ENCODE assay signal across 7 cellular contexts in the genomic region with DNA sequence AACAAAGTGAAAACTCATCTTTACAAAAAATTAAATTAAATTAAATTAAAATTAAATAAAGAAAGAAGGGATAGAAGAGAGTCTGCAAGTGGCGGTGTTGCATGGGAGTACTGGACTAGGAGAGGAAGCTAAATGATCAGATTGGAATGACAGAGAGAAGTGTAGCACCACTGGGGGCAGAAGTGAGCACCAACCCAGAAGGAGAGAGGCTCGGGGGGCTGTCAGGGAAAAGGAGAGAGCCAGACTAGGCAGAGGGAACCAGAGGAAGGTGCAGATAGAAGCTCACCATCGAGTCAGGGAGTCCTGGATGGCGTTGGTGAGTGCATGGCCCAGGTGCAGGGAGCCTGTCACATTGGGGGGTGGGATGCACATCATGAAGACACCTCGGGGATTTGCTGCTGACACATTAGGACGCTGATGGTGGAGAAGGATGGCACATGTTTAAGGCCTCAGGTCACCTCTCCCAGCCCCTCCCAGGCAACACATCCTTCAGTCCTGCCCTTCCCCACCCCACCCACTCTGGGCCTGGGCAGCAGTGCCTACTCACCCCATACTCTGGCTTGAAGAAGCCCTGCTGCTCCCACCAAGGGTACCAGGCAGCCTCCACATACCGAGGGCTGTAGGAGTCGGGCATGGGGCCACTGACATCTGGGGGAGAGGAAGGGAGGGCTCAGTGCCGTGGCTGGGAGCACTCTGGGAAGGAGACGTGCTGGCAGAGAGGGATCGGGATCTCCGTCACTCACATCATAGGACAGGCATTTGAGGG. TPM values are rescaled to one million over a fixed set of nuclear protein-coding genes. Genes with fewer than 3 reads are reported as not detected.
DNase-seq lines count a peak whose midpoint lies in the region; ATAC-seq, FAIRE-seq and TF ChIP-seq lines count a peak whose summit lies in the region.

No MANE protein-coding gene starts in this region.

- no TSS peak for BruUV-seq in GM12878 (replicated peaks; lab: Mats Ljungman, UMichigan)

- no peak overlapping the region for H3K4me2 ChIP-seq in GM12878 (ENCODE audit: control insufficient read depth, insufficient read depth)

- no peak overlapping the region for H3K9ac ChIP-seq in GM12878 (ENCODE audit: control insufficient read depth, insufficient read depth, low read length)

- RAD21 ChIA-PET in GM12878 (lab: Charles Lee; ENCODE audit: unreplicated experiment) = interaction anchor here (1.0 to 3.9 kb wide), 6 partner anchors 14 to 62 kb away, joined by 3 to 22 read pairs (median 11); partner anchors contain the start of genes HSPA1B, LSM2, MSH5 and VWA7

- no peak for FAIRE-seq in GM12878 (lab: Jason Lieb, UNC)

- TF ChIP-seq POLR2A in GM12878 (IDR thresholded peaks at IDR 0.05; ENCODE audit: low read depth, low read length) = no peak; the same call in 1 of the 2 replicates
- no peak for TF ChIP-seq POLR2A in uterus (IDR thresholded peaks at IDR 0.05)

- H3K4me3 ChIP-seq in GM12878 (no peak overlapping the region), uterus (no peak overlapping the region)

- TF ChIP-seq CTCF in GM13977 (IDR thresholded peaks at IDR 0.05; ENCODE audit: extremely low read depth, insufficient read depth, missing control alignments) (peak; percentile 66), GM12878 (IDR thresholded peaks at IDR 0.05 in 2 of 3, conservative IDR thresholded peaks at IDR 0.05 in 1 of 3; ENCODE audit: control insufficient read depth in 2 of 3, extremely low read depth in 1 of 3, insufficient read depth in 1 of 3, low read depth in 3 of 3, low read length in 3 of 3) (peak; percentile 52 to 71 (median 68)), uterus (IDR thresholded peaks at IDR 0.05) (peak; percentile 37 to 61 (median 46))

- no peaks in the 10 kb centered on the region for H4K20me1 ChIP-seq in GM12878 (ENCODE audit: control insufficient read depth, insufficient read depth)

- peak; percentile 56 for DNase-seq in COLO829 (ENCODE audit: low spot score)
- peak; percentile 65 for DNase-seq in GM13977 (ENCODE audit: low spot score)
- DNase-seq in NCI-H82 (lab: John Stamatoyannopoulos, UW) = peak; percentile 86
- DNase-seq in GM12878 (ENCODE audit: low read depth, low spot score) = no peak
- peak; percentile 88 for DNase-seq in left kidney (ENCODE audit: low read depth, low spot score)
- peak; percentile 64 to 70 for DNase-seq in uterus

- H3K27ac ChIP-seq in GM12878 (ENCODE audit: control insufficient read depth, insufficient read depth) (no peak overlapping the region), uterus (peak overlapping the region; percentile 42 to 66)

- no peaks in the 10 kb centered on the region for H3K9me3 ChIP-seq in GM12878 (replicated peaks; ENCODE audit: control insufficient read depth, insufficient read depth, low read length)
- no peaks in the 10 kb centered on the region for H3K9me3 ChIP-seq in uterus

- 0 out of 2 replicates have a peak, but pooled peaks have one; percentile 9 for TF ChIP-seq RAD21 in GM12878 (IDR thresholded peaks at IDR 0.05; ENCODE audit: insufficient read depth, low read depth, low read length)

- in situ Hi-C loops in GM13977 (cut with MboI; ENCODE audit: low pct_unique_long_range_greater_than_20kb, low sequenced_read_pairs, unreplicated experiment) = no loop called here
- in situ Hi-C loops in GM12878 (cut with MboI) = no loop called here

- CTCF ChIA-PET in GM12878 (lab: Yijun Ruan, JAX) = interaction anchor here (0.5 to 4.3 kb wide), 23 partner anchors 7 to 131 kb away, joined by 3 to 41 read pairs (median 5); partner anchors contain the start of genes CLIC1, HSPA1A, HSPA1B and HSPA1L

- WGBS in GM12878 (ENCODE audit: insufficient coverage, insufficient replicate concordance, low lambda C conversion rate, missing lambda C conversion rate) = 74% methylated on average over 12 of the region's 12 CpGs

- intact Hi-C loops in GM12878 (cut with micrococcal nuclease; ENCODE audit: unreplicated experiment) (no loop called here), uterus (cut with DNase I; ENCODE audit: low total_unique reads) (loop anchor here (10.0 kb wide), 1 partner anchor 57 kb away; the partner anchor contains the start of gene CLIC1)

- H3K79me2 ChIP-seq in GM12878 (ENCODE audit: control insufficient read depth, insufficient read depth, low read length) = peaks cover 21% of the 10 kb centered on the region

- SMC1A ChIA-PET in GM12878 (lab: Charles Lee; ENCODE audit: uncharacterized antibody, unreplicated experiment) = interaction anchor here (0.6 to 2.9 kb wide), 7 partner anchors 15 to 53 kb away, joined by 3 to 11 read pairs (median 5); partner anchors contain the start of gene HSPA1L

- ATAC-seq in GM12878 (peak; percentile 18; the same call in 2 of the 3 replicates), HG02642 (IDR thresholded peaks at IDR 0.05; ENCODE audit: poor library complexity, unreplicated experiment) (no peak)

- no peak for TF ChIP-seq EP300 in GM12878 (IDR thresholded peaks at IDR 0.05; ENCODE audit: borderline replicate concordance in 1 of 2, control insufficient read depth in 1 of 2, low read depth in 2 of 2, low read length in 2 of 2)

- H2AFZ ChIP-seq in GM12878 (ENCODE audit: control insufficient read depth, low read depth, low read length) = no peak overlapping the region

- peaks cover 12% of the 10 kb centered on the region for H3K4me1 ChIP-seq in GM12878 (ENCODE audit: control insufficient read depth, insufficient read depth, low read length)
- H3K4me1 ChIP-seq in uterus = no peaks in the 10 kb centered on the region

- H3K27me3 ChIP-seq in GM12878 (replicated peaks in 1 of 2; ENCODE audit: control insufficient read depth in 2 of 2, insufficient read depth in 2 of 2, low read length in 1 of 2) (no peaks in the 10 kb centered on the region), uterus (no peaks in the 10 kb centered on the region)

- H3K36me3 ChIP-seq in GM12878 (ENCODE audit: control insufficient read depth in 2 of 2, insufficient read depth in 2 of 2, low read length in 1 of 2) (peaks cover 4 to 9% of the 10 kb centered on the region in 2 experiments; a peak in 3 of 4 replicates), uterus (no peaks in the 10 kb centered on the region)

- POLR2A ChIA-PET in GM12878 (lab: Charles Lee) = interaction anchor here (0.6 to 1.4 kb wide), 8 partner anchors 31 to 88 kb away, joined by 3 to 7 read pairs (median 3); partner anchors contain the start of genes ABHD16A, CLIC1 and HSPA1B

RNA-seq across cellular contexts. Expression of gene VARS1, which starts 4.0 kb away (rescaled TPM):
- 71.4 and 80.0 TPM in 2 replicates for total RNA-seq in GM12878 (2013; cell fraction: nucleolus; rRNA removed)
- total RNA-seq in GM12878 (2014; rRNA removed) (61.4 and 90.1 TPM in 2 replicates), GM12878 (2014; rRNA removed; fragmentation: Illumina TruSeq; extraction: Trizol) (63.8 and 69.1 TPM in 2 replicates), GM12878 (2021) (232 and 243 TPM in 2 replicates), uterus (100 to 1,000 TPM in 1 of 4 donors, 10 to 100 TPM in 3; 35.6 to 118 (median 53.4) TPM)
- 31.0 TPM for polyA plus RNA-seq in GM12878 (2011; ENCODE audit: low read depth)
- polyA plus RNA-seq in GM12878 (2011; rRNA removed) (11.3 and 15.8 TPM in 2 replicates), GM12878 (2014; fragmentation: Illumina TruSeq; extraction: Trizol) (92.9 and 138 TPM in 2 replicates), GM12878 (2014; fragmentation: Nextera tagmentation; extraction: Ambion mirVana) (1 to 10 TPM; 1.2 to 5.7 TPM), GM12878 (2014; rRNA removed) (71.3 and 92.5 TPM in 2 replicates), GM12878 (2016; fragmentation: Nextera tagmentation; extraction: Ambion mirVana) (100 to 1,000 TPM; 121 to 155 TPM)
- 28.9 and 30.5 TPM in 2 replicates for polyA plus RNA-seq in GM12878 (2011; cell fraction: cytosol; rRNA removed)
- 193 and 303 TPM in 2 replicates for polyA plus RNA-seq in GM12878 (2011; cell fraction: nucleus; rRNA removed)
- polyA plus RNA-seq in GM12878 (2012) = 42.8 and 46.7 TPM in 2 replicates
- 35.0 and 60.0 TPM in 2 replicates for polyA minus RNA-seq in GM12878 (2011; rRNA and poly(A)+ RNA removed)
- polyA minus RNA-seq in GM12878 (2011; cell fraction: cytosol; rRNA and poly(A)+ RNA removed) = 52.5 and 54.9 TPM in 2 replicates
- polyA minus RNA-seq in GM12878 (2011; cell fraction: nucleus; rRNA and poly(A)+ RNA removed) = 42.4 and 91.2 TPM in 2 replicates

RNA-seq across cellular contexts. Expression of gene VWA7, which starts 14.4 kb away (rescaled TPM):
- 7.5 and 10.4 TPM in 2 replicates for total RNA-seq in GM12878 (2013; cell fraction: nucleolus; rRNA removed)
- total RNA-seq in GM12878 (2014; rRNA removed) = 2.0 and 2.7 TPM in 2 replicates
- total RNA-seq in GM12878 (2014; rRNA removed; fragmentation: Illumina TruSeq; extraction: Trizol) = 0.94 and 1.2 TPM in 2 replicates
- total RNA-seq in GM12878 (2021) = 2.3 and 3.1 TPM in 2 replicates
- 0.33 TPM for polyA plus RNA-seq in GM12878 (2011; ENCODE audit: low read depth)
- polyA plus RNA-seq in GM12878 (2011; rRNA removed) = 1.1 and 1.3 TPM in 2 replicates
- 1.4 and 1.8 TPM in 2 replicates for polyA plus RNA-seq in GM12878 (2011; cell fraction: cytosol; rRNA removed)
- polyA plus RNA-seq in GM12878 (2011; cell fraction: nucleus; rRNA removed) = 12.8 and 13.9 TPM in 2 replicates
- 1.2 and 1.4 TPM in 2 replicates for polyA plus RNA-seq in GM12878 (2012)
- 1.0 TPM in 1 of 2 replicates, not detected in the other for polyA plus RNA-seq in GM12878 (2014; fragmentation: Illumina TruSeq; extraction: Trizol)
- under 1 TPM in 1 of 2 experiments, not detected in 1; 0.11 TPM for polyA plus RNA-seq in GM12878 (2014; fragmentation: Nextera tagmentation; extraction: Ambion mirVana)
- 2.6 and 3.0 TPM in 2 replicates for polyA plus RNA-seq in GM12878 (2014; rRNA removed)
- polyA plus RNA-seq in GM12878 (2016; fragmentation: Nextera tagmentation; extraction: Ambion mirVana) = 1 to 10 TPM; 1.2 TPM
- 1.6 and 2.3 TPM in 2 replicates for polyA minus RNA-seq in GM12878 (2011; rRNA and poly(A)+ RNA removed)
- polyA minus RNA-seq in GM12878 (2011; cell fraction: cytosol; rRNA and poly(A)+ RNA removed) = 2.5 TPM in 1 of 2 replicates, not detected in the other
- polyA minus RNA-seq in GM12878 (2011; cell fraction: nucleus; rRNA and poly(A)+ RNA removed) = 3.5 and 6.2 TPM in 2 replicates
- total RNA-seq in uterus = 10 to 100 TPM in 1 of 4 donors, 1 to 10 TPM in 2, under 1 TPM in 1; 0.88 to 24.1 (median 3.1) TPM

RNA-seq across cellular contexts. Expression of gene LSM2, which starts 15.3 kb away (rescaled TPM):
- 5.2 and 7.8 TPM in 2 replicates for total RNA-seq in GM12878 (2013; cell fraction: nucleolus; rRNA removed)
- 146 and 163 TPM in 2 replicates for total RNA-seq in GM12878 (2014; rRNA removed)
- total RNA-seq in GM12878 (2014; rRNA removed; fragmentation: Illumina TruSeq; extraction: Trizol) = 97.1 and 99.1 TPM in 2 replicates
- 117 and 123 TPM in 2 replicates for total RNA-seq in GM12878 (2021)
- 82.2 TPM for polyA plus RNA-seq in GM12878 (2011; ENCODE audit: low read depth)
- 81.9 and 101 TPM in 2 replicates for polyA plus RNA-seq in GM12878 (2011; rRNA removed)
- polyA plus RNA-seq in GM12878 (2011; cell fraction: cytosol; rRNA removed) = 186 and 196 TPM in 2 replicates
- polyA plus RNA-seq in GM12878 (2011; cell fraction: nucleus; rRNA removed) = 68.3 and 79.7 TPM in 2 replicates
- polyA plus RNA-seq in GM12878 (2012) = 82.7 and 97.0 TPM in 2 replicates
- 116 and 131 TPM in 2 replicates for polyA plus RNA-seq in GM12878 (2014; fragmentation: Illumina TruSeq; extraction: Trizol)
- polyA plus RNA-seq in GM12878 (2014; fragmentation: Nextera tagmentation; extraction: Ambion mirVana) = 100 to 1,000 TPM; 245 to 248 TPM
- 143 and 165 TPM in 2 replicates for polyA plus RNA-seq in GM12878 (2014; rRNA removed)
- polyA plus RNA-seq in GM12878 (2016; fragmentation: Nextera tagmentation; extraction: Ambion mirVana) = 100 to 1,000 TPM; 238 to 276 TPM
- 102 and 120 TPM in 2 replicates for polyA minus RNA-seq in GM12878 (2011; rRNA and poly(A)+ RNA removed)
- 47.5 and 49.6 TPM in 2 replicates for polyA minus RNA-seq in GM12878 (2011; cell fraction: cytosol; rRNA and poly(A)+ RNA removed)
- polyA minus RNA-seq in GM12878 (2011; cell fraction: nucleus; rRNA and poly(A)+ RNA removed) = 10.9 and 15.6 TPM in 2 replicates
- 100 to 1,000 TPM in 1 of 4 donors, 10 to 100 TPM in 3; 37.1 to 119 (median 58.7) TPM for total RNA-seq in uterus

RNA-seq across cellular contexts. Expression of gene HSPA1L, which starts 23.6 kb away (rescaled TPM):
- total RNA-seq in GM12878 (2013; cell fraction: nucleolus; rRNA removed) = 0.66 and 1.0 TPM in 2 replicates
- 1.2 and 1.4 TPM in 2 replicates for total RNA-seq in GM12878 (2014; rRNA removed)
- total RNA-seq in GM12878 (2014; rRNA removed; fragmentation: Illumina TruSeq; extraction: Trizol) = 1.4 and 1.6 TPM in 2 replicates
- total RNA-seq in GM12878 (2021) = 1.5 and 1.6 TPM in 2 replicates
- polyA plus RNA-seq in GM12878 (2011; ENCODE audit: low read depth) = 0.67 TPM
- polyA plus RNA-seq in GM12878 (2011; rRNA removed) = 1.8 and 1.9 TPM in 2 replicates
- polyA plus RNA-seq in GM12878 (2011; cell fraction: cytosol; rRNA removed) = 1.1 TPM in 2 replicates
- 0.82 and 1.1 TPM in 2 replicates for polyA plus RNA-seq in GM12878 (2011; cell fraction: nucleus; rRNA removed)
- 0.54 and 0.86 TPM in 2 replicates for polyA plus RNA-seq in GM12878 (2012)
- polyA plus RNA-seq in GM12878 (2014; fragmentation: Illumina TruSeq; extraction: Trizol) = 1.5 and 1.6 TPM in 2 replicates
- under 1 TPM; 0.69 TPM for polyA plus RNA-seq in GM12878 (2014; fragmentation: Nextera tagmentation; extraction: Ambion mirVana)
- polyA plus RNA-seq in GM12878 (2014; rRNA removed) = 1.4 and 1.6 TPM in 2 replicates
- polyA plus RNA-seq in GM12878 (2016; fragmentation: Nextera tagmentation; extraction: Ambion mirVana) = 1 to 10 TPM; 1.6 to 2.5 TPM
- polyA minus RNA-seq in GM12878 (2011; rRNA and poly(A)+ RNA removed) = 1.3 and 1.4 TPM in 2 replicates
- polyA minus RNA-seq in GM12878 (2011; cell fraction: cytosol; rRNA and poly(A)+ RNA removed) = 0.94 TPM in 1 of 2 replicates, not detected in the other
- 0.29 and 0.36 TPM in 2 replicates for polyA minus RNA-seq in GM12878 (2011; cell fraction: nucleus; rRNA and poly(A)+ RNA removed)
- total RNA-seq in uterus = 1 to 10 TPM in 3 of 4 donors, under 1 TPM in 1; 0.59 to 4.6 (median 2.3) TPM

RNA-seq across cellular contexts. Expression of gene HSPA1A, which starts 23.8 kb away (rescaled TPM):
- 47.6 and 52.7 TPM in 2 replicates for total RNA-seq in GM12878 (2013; cell fraction: nucleolus; rRNA removed)
- total RNA-seq in GM12878 (2014; rRNA removed) (29.2 and 29.9 TPM in 2 replicates), GM12878 (2014; rRNA removed; fragmentation: Illumina TruSeq; extraction: Trizol) (10.9 and 12.3 TPM in 2 replicates), GM12878 (2021) (26.5 and 27.2 TPM in 2 replicates), uterus (100 to 1,000 TPM in 3 of 4 donors, 10 to 100 TPM in 1; 98.8 to 261 (median 170) TPM)
- 7.5 TPM for polyA plus RNA-seq in GM12878 (2011; ENCODE audit: low read depth)
- polyA plus RNA-seq in GM12878 (2011; rRNA removed) (3.7 and 9.8 TPM in 2 replicates), GM12878 (2014; fragmentation: Illumina TruSeq; extraction: Trizol) (1.3 and 8.0 TPM in 2 replicates), GM12878 (2014; fragmentation: Nextera tagmentation; extraction: Ambion mirVana) (1 to 10 TPM in 1 of 2 experiments, under 1 TPM in 1; 0.29 to 1.3 TPM), GM12878 (2014; rRNA removed) (22.8 and 26.3 TPM in 2 replicates), GM12878 (2016; fragmentation: Nextera tagmentation; extraction: Ambion mirVana) (10 to 100 TPM; 51.1 to 51.8 TPM)
- 12.3 and 14.0 TPM in 2 replicates for polyA plus RNA-seq in GM12878 (2011; cell fraction: cytosol; rRNA removed)
- polyA plus RNA-seq in GM12878 (2011; cell fraction: nucleus; rRNA removed) = 22.0 and 36.5 TPM in 2 replicates
- polyA plus RNA-seq in GM12878 (2012) = 10.5 and 14.8 TPM in 2 replicates
- polyA minus RNA-seq in GM12878 (2011; rRNA and poly(A)+ RNA removed) = 7.6 and 8.8 TPM in 2 replicates
- polyA minus RNA-seq in GM12878 (2011; cell fraction: cytosol; rRNA and poly(A)+ RNA removed) = 5.7 and 7.3 TPM in 2 replicates
- polyA minus RNA-seq in GM12878 (2011; cell fraction: nucleus; rRNA and poly(A)+ RNA removed) = 13.3 and 22.4 TPM in 2 replicates
